In the genomic region with DNA sequence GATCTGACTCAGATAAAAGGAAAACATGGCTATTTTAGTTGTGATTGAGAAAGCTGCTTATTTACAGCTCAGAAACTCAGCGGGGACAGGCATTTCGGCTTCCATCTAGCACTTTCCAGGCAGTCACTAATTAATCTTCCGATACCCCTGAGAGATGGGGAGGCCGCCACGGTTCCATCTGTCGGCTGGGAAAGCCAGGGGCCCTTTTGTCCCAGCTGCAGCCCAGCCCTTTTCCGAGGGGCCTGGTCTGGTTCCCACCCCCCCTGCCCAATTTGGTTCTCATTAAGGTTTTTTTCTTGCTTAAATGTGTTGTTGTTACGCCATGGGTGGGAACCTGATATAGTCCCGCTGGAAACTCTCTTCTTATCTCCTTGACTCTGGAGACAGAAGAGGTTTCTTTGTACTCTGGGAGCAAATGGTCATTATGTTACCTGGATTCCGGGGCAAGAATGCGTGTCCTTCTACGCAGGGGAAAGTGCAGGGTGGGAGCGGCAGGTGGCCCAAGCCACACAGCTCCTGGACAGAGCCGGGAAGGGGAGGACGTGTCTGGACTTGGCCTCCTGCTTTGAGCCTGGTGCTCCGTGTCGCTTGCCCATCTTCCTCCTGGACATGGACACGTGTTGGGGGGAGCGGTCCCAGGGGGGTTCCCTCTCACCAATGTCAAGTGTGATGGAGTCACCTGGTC, we compare ENCODE assay signal across 14 cellular contexts. TPM values are rescaled to one million over a fixed set of nuclear protein-coding genes. Genes with fewer than 3 reads are reported as not detected.
DNase-seq lines count a peak whose midpoint lies in the region; ATAC-seq, FAIRE-seq and TF ChIP-seq lines count a peak whose summit lies in the region.
"Had no signal": no experiment of that assay in that cellular context is flagged by ENCODE, and none has a peak within 500 bp of the region (broad histone marks: within the 10 kb centered on the region; RNA-seq: fewer than 3 reads in every experiment).

No MANE protein-coding gene starts in this region.

- H3K4me3 ChIP-seq in kidney (ENCODE audit: low read length in 2 of 2) = no peak overlapping the region

- ATAC-seq in stimulated activated memory B cell treated with anti-CD40 and anti-IgM and Interleukin-4, amounts not matched to agents 10 μg/mL and 1 μg/mL and 100 μg/mL, for 72 hours = no peak
- ATAC-seq in stimulated activated naive CD8-positive, alpha-beta T cell treated with anti-CD3 and anti-CD28 coated beads, Interleukin-15, Interleukin-2, amounts not matched to agents 100 U/mL and 50 U/mL, for 24 hours = no peak

- H3K9me3 ChIP-seq in kidney (ENCODE audit: control insufficient read depth in 1 of 2, low read length in 2 of 2) = no peaks in the 10 kb centered on the region

- H3K4me1 ChIP-seq in kidney (ENCODE audit: control insufficient read depth in 1 of 2, insufficient read depth in 1 of 2, low read depth in 1 of 2, low read length in 2 of 2) = peaks cover 51 to 58% of the 10 kb centered on the region in 2 donors

- peak overlapping the region; percentile 43 for H3K27ac Mint-ChIP-seq in stimulated activated memory B cell treated with anti-CD40 and anti-IgM and Interleukin-4, amounts not matched to agents 10 μg/mL and 1 μg/mL and 100 μg/mL, for 72 hours

- H3K27ac ChIP-seq in kidney (ENCODE audit: low read depth in 2 of 2, low read length in 2 of 2) = peak overlapping the region; percentile 80 to 84

- intact Hi-C loops in kidney (cut with DNase I) = no loop called here

- TF ChIP-seq CTCF in kidney (IDR thresholded peaks at IDR 0.05; ENCODE audit: borderline replicate concordance, extremely low read depth, insufficient read depth) = no peak

- H3K9ac ChIP-seq in kidney (ENCODE audit: low read length in 2 of 2) = peak overlapping the region in 1 of 2 donors; percentile 63

- FAIRE-seq in kidney (lab: Jason Lieb, UNC) (no peak), GM12891 (lab: Jason Lieb, UNC) (no peak)
- FAIRE-seq: A204.1 had no signal

- DNase-seq in DMS 273 (lab: John Stamatoyannopoulos, UW; ENCODE audit: unreplicated experiment) = peak; percentile 55
- no peak for DNase-seq in DMS 273 treated with DMSO at 0.1 percent for 48 hours (lab: John Stamatoyannopoulos, UW)
- peak; percentile 88 for DNase-seq in NCI-H2171 treated with DMSO at 0.1 percent for 48 hours (lab: John Stamatoyannopoulos, UW)
- DNase-seq in kidney = peak; percentile 87
- DNase-seq in GM12891 (ENCODE audit: insufficient read length, low spot score) = no peak
- DNase-seq in stimulated activated naive CD8-positive, alpha-beta T cell treated with anti-CD3 and anti-CD28 coated beads, Interleukin-15, Interleukin-2, amounts not matched to agents 100 U/mL and 50 U/mL, for 24 hours = no peak
- no peak for DNase-seq in RKO (ENCODE audit: low spot score)
- DNase-seq: dermis blood vessel endothelial cell, foreskin melanocyte, HCEC 1CT, Kasumi-1, NCI-H446 had no signal

- peaks cover 85% of the 10 kb centered on the region for H3K4me1 Mint-ChIP-seq in stimulated activated memory B cell treated with anti-CD40 and anti-IgM and Interleukin-4, amounts not matched to agents 10 μg/mL and 1 μg/mL and 100 μg/mL, for 72 hours

- no peaks in the 10 kb centered on the region for H3K9me3 Mint-ChIP-seq in stimulated activated memory B cell treated with anti-CD40 and anti-IgM and Interleukin-4, amounts not matched to agents 10 μg/mL and 1 μg/mL and 100 μg/mL, for 72 hours

- H3K27me3 Mint-ChIP-seq in stimulated activated memory B cell treated with anti-CD40 and anti-IgM and Interleukin-4, amounts not matched to agents 10 μg/mL and 1 μg/mL and 100 μg/mL, for 72 hours = no peaks in the 10 kb centered on the region

- no peak for TF ChIP-seq POLR2A in GM12891 (IDR thresholded peaks at IDR 0.05; ENCODE audit: low read depth, low read length)

- no peak overlapping the region for H3K4me3 Mint-ChIP-seq in stimulated activated memory B cell treated with anti-CD40 and anti-IgM and Interleukin-4, amounts not matched to agents 10 μg/mL and 1 μg/mL and 100 μg/mL, for 72 hours

- no peaks in the 10 kb centered on the region for H3K36me3 ChIP-seq in kidney (ENCODE audit: control insufficient read depth in 1 of 2, insufficient read depth in 2 of 2, low read length in 2 of 2)

- no peaks in the 10 kb centered on the region for H3K36me3 Mint-ChIP-seq in stimulated activated memory B cell treated with anti-CD40 and anti-IgM and Interleukin-4, amounts not matched to agents 10 μg/mL and 1 μg/mL and 100 μg/mL, for 72 hours

TF ChIP-seq in GM12891, 5 proteins besides CTCF, POLR2A, EP300 and RAD21:
- TF ChIP-seq POLR2AphosphoS5 (IDR thresholded peaks at IDR 0.05; ENCODE audit: low read depth, low read length) = no peak
- TF ChIP-seq TAF1 (IDR thresholded peaks at IDR 0.05; ENCODE audit: low read depth, low read length) = no peak
- no peak for TF ChIP-seq PAX5 (IDR thresholded peaks at IDR 0.05; ENCODE audit: insufficient read depth, low read length, severe bottlenecking)
- TF ChIP-seq SPI1 (IDR thresholded peaks at IDR 0.05; ENCODE audit: low read depth, low read length) = no peak
- TF ChIP-seq POU2F2 (IDR thresholded peaks at IDR 0.05; ENCODE audit: low read depth, low read length) = no peak

RNA-seq across cellular contexts. Expression of gene GSE1, which starts 50.9 kb away (rescaled TPM):
- total RNA-seq in kidney = 92.8 TPM
- 9.5 TPM for polyA plus RNA-seq in kidney (ENCODE audit: insufficient read depth, low read depth, low replicate concordance)
- polyA plus RNA-seq in GM12891 (2012; ENCODE audit: low read depth, missing spikeins) = 18.7 TPM

Comparison
In these comparisons a context has a peak if more than half of its experiments do, and no peak if none do; other contexts are left out.
1. DNase-seq: peak in DMS 273 (single experiment), NCI-H2171 treated with DMSO at 0.1 percent for 48 hours (single experiment) and kidney (single experiment); none in DMS 273 treated with DMSO at 0.1 percent for 48 hours (single experiment), GM12891 (single experiment), stimulated activated naive CD8-positive, alpha-beta T cell treated with anti-CD3 and anti-CD28 coated beads, Interleukin-15, Interleukin-2, amounts not matched to agents 100 U/mL and 50 U/mL, for 24 hours (single experiment) and RKO (single experiment).